Comparison of ENCODE assay signal across 4 cellular contexts in genomic region chr15:24531235-24531634, GRCh38.
DNase-seq lines count a peak whose midpoint lies in the region; ATAC-seq, FAIRE-seq and TF ChIP-seq lines count a peak whose summit lies in the region.
"Not testable (repeated sequence)": the region's sequence is repeated elsewhere in the genome, so short reads cannot be mapped to it uniquely, and the experiment has no call there.

No MANE protein-coding gene starts in this region.

- H3K9me2 ChIP-seq in GM23338 (ENCODE audit: insufficient read depth): not testable (repeated sequence)

- not testable (repeated sequence) for H3K4me3 ChIP-seq in GM23338; bronchial epithelial cell (ENCODE audit: low read depth, low read length); liver (ENCODE audit: low read depth in 1 of 3, low read length in 3 of 3); neural progenitor cell

- not testable (repeated sequence) for H2AFZ ChIP-seq in GM23338; neural progenitor cell (replicated peaks)

- H3K36me3 Mint-ChIP-seq in GM23338 (ENCODE audit: low read depth); neural progenitor cell: not testable (repeated sequence)

- H3K4me3 Mint-ChIP-seq in GM23338, neural progenitor cell: not testable (repeated sequence)

- not testable (repeated sequence) for TF ChIP-seq CTCF in GM23338 (conservative IDR thresholded peaks at IDR 0.05; ENCODE audit: low read depth in 2 of 2); bronchial epithelial cell (IDR thresholded peaks at IDR 0.05; ENCODE audit: insufficient read depth, low read length, severe bottlenecking); liver (IDR thresholded peaks at IDR 0.05; ENCODE audit: low read depth, low read length, missing input control); neural progenitor cell (IDR thresholded peaks at IDR 0.05)

- H3K4me1 Mint-ChIP-seq in GM23338, neural progenitor cell: not testable (repeated sequence)

- WGBS in liver: 46% methylated on average over 3 of the region's 3 CpGs

- H3K4me1 ChIP-seq in GM23338 (ENCODE audit: insufficient read depth); liver (ENCODE audit: control insufficient read depth in 4 of 4, insufficient read depth in 4 of 4, low read length in 3 of 4); neural progenitor cell: not testable (repeated sequence)

- H3K9ac ChIP-seq in liver (ENCODE audit: low read depth in 1 of 2, low read length in 2 of 2); neural progenitor cell: not testable (repeated sequence)

- FAIRE-seq in bronchial epithelial cell (lab: Jason Lieb, UNC): peak; percentile 93

- H3F3A ChIP-seq in GM23338 (replicated peaks; ENCODE audit: low read depth); neural progenitor cell (ENCODE audit: low read depth): not testable (repeated sequence)

- ATAC-seq in GM23338: peak; percentile 35; the same call in 1 of the 3 replicates

- not testable (repeated sequence) for H3K36me3 ChIP-seq in GM23338 (ENCODE audit: insufficient read depth); bronchial epithelial cell (ENCODE audit: control insufficient read depth, insufficient read depth, low read length); liver (ENCODE audit: control insufficient read depth in 4 of 4, insufficient read depth in 3 of 4, low read depth in 1 of 4, low read length in 3 of 4); neural progenitor cell

- not testable (repeated sequence) for H3K79me2 ChIP-seq in GM23338 (replicated peaks; ENCODE audit: insufficient read depth); neural progenitor cell (ENCODE audit: low read depth)

- H3K9me3 Mint-ChIP-seq in GM23338: peaks cover 55% of the 10 kb centered on the region
- not testable (repeated sequence) for H3K9me3 Mint-ChIP-seq in neural progenitor cell

- H3K4me2 ChIP-seq in GM23338, neural progenitor cell: not testable (repeated sequence)

- DNase-seq in GM23338 (ENCODE audit: low spot score); bronchial epithelial cell (ENCODE audit: low read depth): not testable (repeated sequence)
- peak; percentile 11 for DNase-seq in neural progenitor cell (ENCODE audit: low spot score)

- H3K27ac Mint-ChIP-seq in GM23338, neural progenitor cell: not testable (repeated sequence)

- not testable (repeated sequence) for H4K20me1 ChIP-seq in GM23338 (replicated peaks; ENCODE audit: insufficient read depth); neural progenitor cell (ENCODE audit: low read depth)

- not testable (repeated sequence) for H3K27ac ChIP-seq in GM23338 (ENCODE audit: low read depth); liver (ENCODE audit: low read depth in 1 of 2, low read length in 2 of 2); neural progenitor cell

- H3K9me3 ChIP-seq in liver (ENCODE audit: control insufficient read depth in 4 of 4, low read length in 3 of 4); neural progenitor cell (ENCODE audit: low read depth): not testable (repeated sequence)

- TF ChIP-seq RAD21 in liver (IDR thresholded peaks at IDR 0.05): not testable (repeated sequence)

- H3K27me3 ChIP-seq in GM23338 (ENCODE audit: insufficient read depth); bronchial epithelial cell (ENCODE audit: control insufficient read depth, insufficient read depth, low read length); liver (ENCODE audit: control insufficient read depth in 4 of 4, insufficient read depth in 4 of 4, low read length in 3 of 4); neural progenitor cell: not testable (repeated sequence)

- not testable (repeated sequence) for H3K27me3 Mint-ChIP-seq in GM23338 (ENCODE audit: insufficient read depth, low read depth, poor library complexity); neural progenitor cell (ENCODE audit: insufficient read depth, low read depth)

TF ChIP-seq in liver, 16 proteins besides CTCF, POLR2A, EP300 and RAD21:
- TF ChIP-seq SP1 (IDR thresholded peaks at IDR 0.05) (peak; percentile 24), HNF4A (conservative IDR thresholded peaks at IDR 0.05) (peak in 1 of 2 donors; percentile 35)
TF ChIP-seq in liver: peak in this region for 2; not testable (repeated sequence) for 14.
